In the genomic region with DNA sequence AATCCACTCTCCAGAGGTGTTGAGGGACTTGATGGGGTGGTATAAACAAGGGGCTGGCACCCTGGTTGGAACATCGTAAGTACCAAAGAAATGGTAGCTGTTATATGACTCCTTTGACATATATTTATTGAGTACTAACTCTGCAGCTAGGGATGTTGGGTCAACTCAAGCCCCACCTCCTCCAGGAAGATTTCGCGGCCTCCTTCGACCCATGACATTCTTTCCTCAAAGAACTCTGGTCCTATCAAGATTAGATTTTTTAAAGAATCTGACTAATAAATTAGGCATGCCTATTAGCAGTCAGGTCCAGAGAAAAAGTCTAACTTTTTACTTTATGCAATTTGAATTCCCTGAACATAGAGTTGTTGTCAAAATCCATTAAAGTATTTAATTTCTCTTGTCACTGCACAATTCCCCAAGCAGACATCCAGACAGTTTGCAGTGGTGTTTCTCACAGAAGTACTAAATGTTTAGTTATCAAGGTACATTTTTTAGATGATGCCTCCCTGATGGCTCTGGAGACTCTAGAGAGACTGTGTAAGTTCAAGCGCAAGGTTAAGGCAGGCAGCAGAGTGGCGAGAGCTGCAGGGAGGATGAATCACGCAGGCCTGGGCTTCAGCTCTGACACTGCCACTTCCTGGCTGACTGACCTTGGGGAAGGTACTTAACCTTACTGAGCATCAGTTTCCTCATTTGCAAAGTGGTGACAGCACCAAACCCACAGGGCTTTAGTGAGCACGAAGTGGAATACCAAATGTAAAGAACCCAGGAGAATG, we compare ENCODE assay signal across 1 cellular context.
TF ChIP-seq lines count a peak whose summit lies in the region.

No MANE protein-coding gene starts in this region.

TF ChIP-seq in H1, 55 proteins besides CTCF, POLR2A, EP300 and RAD21:
- TF ChIP-seq HDAC2 (IDR thresholded peaks at IDR 0.05; ENCODE audit: borderline replicate concordance in 1 of 2, low read depth in 2 of 2, low read length in 2 of 2) (no peak), POU5F1 (IDR thresholded peaks at IDR 0.05; ENCODE audit: low read depth, low read length) (no peak), EZH2 (IDR thresholded peaks at IDR 0.05; ENCODE audit: low read depth, low read length, severe bottlenecking) (no peak), CBX5 (IDR thresholded peaks at IDR 0.05; ENCODE audit: low read depth, low read length) (no peak), SAP30 (IDR thresholded peaks at IDR 0.05; ENCODE audit: insufficient read depth, insufficient replicate concordance, low read length) (no peak), TCF12 (IDR thresholded peaks at IDR 0.05; ENCODE audit: low read depth, low read length) (no peak), MAFK (IDR thresholded peaks at IDR 0.05; ENCODE audit: low read depth, low read length) (no peak), NANOG (IDR thresholded peaks at IDR 0.05; ENCODE audit: insufficient read depth, low read depth, low read length, poor library complexity, severe bottlenecking) (no peak), KDM4A (IDR thresholded peaks at IDR 0.05; ENCODE audit: low read depth, low read length, severe bottlenecking) (no peak), KDM1A (IDR thresholded peaks at IDR 0.05; ENCODE audit: borderline replicate concordance, low read length) (no peak), SIX5 (IDR thresholded peaks at IDR 0.05; ENCODE audit: low read depth, low read length) (no peak), SUZ12 (IDR thresholded peaks at IDR 0.05; ENCODE audit: low read length) (no peak), SP4 (IDR thresholded peaks at IDR 0.05; ENCODE audit: low read length) (no peak), TAF7 (optimal IDR thresholded peaks at IDR 0.05; ENCODE audit: borderline replicate concordance, low read depth, low read length) (no peak), YY1 (IDR thresholded peaks at IDR 0.05; ENCODE audit: low read depth, low read length) (no peak)
- TF ChIP-seq, protein P1, sequence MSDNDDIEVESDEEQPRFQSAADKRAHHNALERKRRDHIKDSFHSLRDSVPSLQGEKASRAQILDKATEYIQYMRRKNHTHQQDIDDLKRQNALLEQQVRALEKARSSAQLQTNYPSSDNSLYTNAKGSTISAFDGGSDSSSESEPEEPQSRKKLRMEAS (IDR thresholded peaks at IDR 0.05), result no peak
- TF ChIP-seq, protein P2, sequence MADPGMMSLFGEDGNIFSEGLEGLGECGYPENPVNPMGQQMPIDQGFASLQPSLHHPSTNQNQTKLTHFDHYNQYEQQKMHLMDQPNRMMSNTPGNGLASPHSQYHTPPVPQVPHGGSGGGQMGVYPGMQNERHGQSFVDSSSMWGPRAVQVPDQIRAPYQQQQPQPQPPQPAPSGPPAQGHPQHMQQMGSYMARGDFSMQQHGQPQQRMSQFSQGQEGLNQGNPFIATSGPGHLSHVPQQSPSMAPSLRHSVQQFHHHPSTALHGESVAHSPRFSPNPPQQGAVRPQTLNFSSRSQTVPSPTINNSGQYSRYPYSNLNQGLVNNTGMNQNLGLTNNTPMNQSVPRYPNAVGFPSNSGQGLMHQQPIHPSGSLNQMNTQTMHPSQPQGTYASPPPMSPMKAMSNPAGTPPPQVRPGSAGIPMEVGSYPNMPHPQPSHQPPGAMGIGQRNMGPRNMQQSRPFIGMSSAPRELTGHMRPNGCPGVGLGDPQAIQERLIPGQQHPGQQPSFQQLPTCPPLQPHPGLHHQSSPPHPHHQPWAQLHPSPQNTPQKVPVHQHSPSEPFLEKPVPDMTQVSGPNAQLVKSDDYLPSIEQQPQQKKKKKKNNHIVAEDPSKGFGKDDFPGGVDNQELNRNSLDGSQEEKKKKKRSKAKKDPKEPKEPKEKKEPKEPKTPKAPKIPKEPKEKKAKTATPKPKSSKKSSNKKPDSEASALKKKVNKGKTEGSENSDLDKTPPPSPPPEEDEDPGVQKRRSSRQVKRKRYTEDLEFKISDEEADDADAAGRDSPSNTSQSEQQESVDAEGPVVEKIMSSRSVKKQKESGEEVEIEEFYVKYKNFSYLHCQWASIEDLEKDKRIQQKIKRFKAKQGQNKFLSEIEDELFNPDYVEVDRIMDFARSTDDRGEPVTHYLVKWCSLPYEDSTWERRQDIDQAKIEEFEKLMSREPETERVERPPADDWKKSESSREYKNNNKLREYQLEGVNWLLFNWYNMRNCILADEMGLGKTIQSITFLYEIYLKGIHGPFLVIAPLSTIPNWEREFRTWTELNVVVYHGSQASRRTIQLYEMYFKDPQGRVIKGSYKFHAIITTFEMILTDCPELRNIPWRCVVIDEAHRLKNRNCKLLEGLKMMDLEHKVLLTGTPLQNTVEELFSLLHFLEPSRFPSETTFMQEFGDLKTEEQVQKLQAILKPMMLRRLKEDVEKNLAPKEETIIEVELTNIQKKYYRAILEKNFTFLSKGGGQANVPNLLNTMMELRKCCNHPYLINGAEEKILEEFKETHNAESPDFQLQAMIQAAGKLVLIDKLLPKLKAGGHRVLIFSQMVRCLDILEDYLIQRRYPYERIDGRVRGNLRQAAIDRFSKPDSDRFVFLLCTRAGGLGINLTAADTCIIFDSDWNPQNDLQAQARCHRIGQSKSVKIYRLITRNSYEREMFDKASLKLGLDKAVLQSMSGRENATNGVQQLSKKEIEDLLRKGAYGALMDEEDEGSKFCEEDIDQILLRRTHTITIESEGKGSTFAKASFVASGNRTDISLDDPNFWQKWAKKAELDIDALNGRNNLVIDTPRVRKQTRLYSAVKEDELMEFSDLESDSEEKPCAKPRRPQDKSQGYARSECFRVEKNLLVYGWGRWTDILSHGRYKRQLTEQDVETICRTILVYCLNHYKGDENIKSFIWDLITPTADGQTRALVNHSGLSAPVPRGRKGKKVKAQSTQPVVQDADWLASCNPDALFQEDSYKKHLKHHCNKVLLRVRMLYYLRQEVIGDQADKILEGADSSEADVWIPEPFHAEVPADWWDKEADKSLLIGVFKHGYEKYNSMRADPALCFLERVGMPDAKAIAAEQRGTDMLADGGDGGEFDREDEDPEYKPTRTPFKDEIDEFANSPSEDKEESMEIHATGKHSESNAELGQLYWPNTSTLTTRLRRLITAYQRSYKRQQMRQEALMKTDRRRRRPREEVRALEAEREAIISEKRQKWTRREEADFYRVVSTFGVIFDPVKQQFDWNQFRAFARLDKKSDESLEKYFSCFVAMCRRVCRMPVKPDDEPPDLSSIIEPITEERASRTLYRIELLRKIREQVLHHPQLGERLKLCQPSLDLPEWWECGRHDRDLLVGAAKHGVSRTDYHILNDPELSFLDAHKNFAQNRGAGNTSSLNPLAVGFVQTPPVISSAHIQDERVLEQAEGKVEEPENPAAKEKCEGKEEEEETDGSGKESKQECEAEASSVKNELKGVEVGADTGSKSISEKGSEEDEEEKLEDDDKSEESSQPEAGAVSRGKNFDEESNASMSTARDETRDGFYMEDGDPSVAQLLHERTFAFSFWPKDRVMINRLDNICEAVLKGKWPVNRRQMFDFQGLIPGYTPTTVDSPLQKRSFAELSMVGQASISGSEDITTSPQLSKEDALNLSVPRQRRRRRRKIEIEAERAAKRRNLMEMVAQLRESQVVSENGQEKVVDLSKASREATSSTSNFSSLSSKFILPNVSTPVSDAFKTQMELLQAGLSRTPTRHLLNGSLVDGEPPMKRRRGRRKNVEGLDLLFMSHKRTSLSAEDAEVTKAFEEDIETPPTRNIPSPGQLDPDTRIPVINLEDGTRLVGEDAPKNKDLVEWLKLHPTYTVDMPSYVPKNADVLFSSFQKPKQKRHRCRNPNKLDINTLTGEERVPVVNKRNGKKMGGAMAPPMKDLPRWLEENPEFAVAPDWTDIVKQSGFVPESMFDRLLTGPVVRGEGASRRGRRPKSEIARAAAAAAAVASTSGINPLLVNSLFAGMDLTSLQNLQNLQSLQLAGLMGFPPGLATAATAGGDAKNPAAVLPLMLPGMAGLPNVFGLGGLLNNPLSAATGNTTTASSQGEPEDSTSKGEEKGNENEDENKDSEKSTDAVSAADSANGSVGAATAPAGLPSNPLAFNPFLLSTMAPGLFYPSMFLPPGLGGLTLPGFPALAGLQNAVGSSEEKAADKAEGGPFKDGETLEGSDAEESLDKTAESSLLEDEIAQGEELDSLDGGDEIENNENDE (IDR thresholded peaks at IDR 0.05; ENCODE audit: insufficient replicate concordance, low read length), result no peak
- TF ChIP-seq, protein P3, sequence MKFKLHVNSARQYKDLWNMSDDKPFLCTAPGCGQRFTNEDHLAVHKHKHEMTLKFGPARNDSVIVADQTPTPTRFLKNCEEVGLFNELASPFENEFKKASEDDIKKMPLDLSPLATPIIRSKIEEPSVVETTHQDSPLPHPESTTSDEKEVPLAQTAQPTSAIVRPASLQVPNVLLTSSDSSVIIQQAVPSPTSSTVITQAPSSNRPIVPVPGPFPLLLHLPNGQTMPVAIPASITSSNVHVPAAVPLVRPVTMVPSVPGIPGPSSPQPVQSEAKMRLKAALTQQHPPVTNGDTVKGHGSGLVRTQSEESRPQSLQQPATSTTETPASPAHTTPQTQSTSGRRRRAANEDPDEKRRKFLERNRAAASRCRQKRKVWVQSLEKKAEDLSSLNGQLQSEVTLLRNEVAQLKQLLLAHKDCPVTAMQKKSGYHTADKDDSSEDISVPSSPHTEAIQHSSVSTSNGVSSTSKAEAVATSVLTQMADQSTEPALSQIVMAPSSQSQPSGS (IDR thresholded peaks at IDR 0.05; ENCODE audit: low read length), result no peak
